ENCODE assay signal across 6 cellular contexts in genomic region chr16:47917118-47917517, GRCh38.
"Had no signal": no experiment of that assay in that cellular context is flagged by ENCODE, and none has a peak within 500 bp of the region (broad histone marks: within the 10 kb centered on the region; RNA-seq: fewer than 3 reads in every experiment).

No MANE protein-coding gene starts in this region.

- H3K27ac ChIP-seq: HL-60 had no signal

- ATAC-seq: HepG2, K562 had no signal

- H3K4me3 ChIP-seq: K562 had no signal

- FAIRE-seq: HepG2, K562 had no signal

- DNase-seq: IMR-90, KBM-7, KG1 had no signal
